In the genomic region with DNA sequence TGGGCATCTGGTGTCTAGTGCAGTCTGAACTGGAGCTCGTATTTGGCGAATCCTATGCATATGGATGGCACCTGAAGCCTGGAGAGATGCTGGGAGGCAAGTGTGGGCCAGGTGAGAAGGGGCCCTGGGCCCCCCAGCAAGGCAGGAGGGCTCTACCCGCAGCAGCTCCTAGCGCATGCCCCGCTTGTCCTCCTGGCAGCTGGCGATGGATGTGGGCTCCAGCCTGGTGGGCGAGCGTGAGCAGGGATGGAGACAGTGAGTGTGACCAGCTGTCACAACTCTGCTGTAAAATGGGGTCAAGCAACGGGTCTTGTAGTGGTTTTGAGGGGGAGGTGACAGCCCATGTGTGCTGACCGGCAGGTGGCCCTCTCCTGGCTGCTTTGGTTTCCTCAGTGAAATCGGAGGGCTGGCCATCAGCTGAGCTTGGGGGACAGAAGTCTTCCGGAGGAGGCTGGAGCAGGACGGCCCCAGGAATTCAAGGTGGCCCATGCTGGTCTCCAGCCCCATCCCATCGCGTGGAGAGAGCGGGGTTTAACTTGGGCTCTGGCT, we compare ENCODE assay signal across 21 cellular contexts. TPM values are rescaled to one million over a fixed set of nuclear protein-coding genes. Genes with fewer than 3 reads are reported as not detected.
DNase-seq lines count a peak whose midpoint lies in the region; ATAC-seq, FAIRE-seq and TF ChIP-seq lines count a peak whose summit lies in the region.
"Had no signal": no experiment of that assay in that cellular context is flagged by ENCODE, and none has a peak within 500 bp of the region (broad histone marks: within the 10 kb centered on the region; RNA-seq: fewer than 3 reads in every experiment).

No MANE protein-coding gene starts in this region.

- no peaks in the 10 kb centered on the region for H3K27me3 ChIP-seq in astrocyte (ENCODE audit: insufficient read depth, low read length)

- H3K4me2 ChIP-seq in astrocyte (ENCODE audit: low read length): no peak overlapping the region

- no peak for DNase-seq in activated naive CD4-positive, alpha-beta T cell treated with anti-CD3 and anti-CD28 coated beads, Interleukin-2, amount 10 ng/mL, durations not matched to agents 7 days and 5 days
- DNase-seq in activated naive CD4-positive, alpha-beta T cell treated with anti-CD3 and anti-CD28 coated beads, Interleukin-2, amount 50 U/mL, for 72 hours (ENCODE audit: low spot score in 2 of 2): no peak
- no peak for DNase-seq in astrocyte (ENCODE audit: low read depth)
- peak; percentile 91 for DNase-seq in left kidney (ENCODE audit: low read depth, low spot score)
- no peak for DNase-seq in stimulated activated naive B cell treated with anti-CD40 and anti-IgM and Interleukin-4, amounts not matched to agents 10 μg/mL and 1 μg/mL and 100 μg/mL, for 72 hours
- no peak for DNase-seq in SW480 (ENCODE audit: low spot score)
- no peak for DNase-seq in DMS 273 (lab: John Stamatoyannopoulos, UW; ENCODE audit: unreplicated experiment)
- no peak for DNase-seq in activated T-cell treated with anti-CD3 and anti-CD28 coated beads, Interleukin-2, amount 50 U/mL, for 1 hour
- DNase-seq: 8988T, DMS 273 treated with DMSO at 0.1 percent for 48 hours, DND-41, NCI-H1105 treated with DMSO at 0.1 percent for 48 hours, NCI-H1694, NCI-H2227 treated with DMSO at 0.1 percent for 48 hours, NCI-H510A treated with DMSO at 0.1 percent for 48 hours, PC-3, RPMI8226, SIG-M5 had no signal

- no peak for ATAC-seq in activated naive CD4-positive, alpha-beta T cell treated with anti-CD3 and anti-CD28 coated beads, Interleukin-2, amount 50 U/mL, for 72 hours
- no peak for ATAC-seq in stimulated activated naive B cell treated with anti-CD40 and anti-IgM and Interleukin-4, amounts not matched to agents 10 μg/mL and 1 μg/mL and 100 μg/mL, for 72 hours (replicated peaks)
- ATAC-seq: PC-3 had no signal

- peak overlapping the region; percentile 45 for H3K27ac Mint-ChIP-seq in activated naive CD4-positive, alpha-beta T cell treated with anti-CD3 and anti-CD28 coated beads, Interleukin-2, amount 10 ng/mL, durations not matched to agents 7 days and 5 days
- peak overlapping the region in 1 of 2 donors; percentile 88 for H3K27ac Mint-ChIP-seq in activated naive CD4-positive, alpha-beta T cell treated with anti-CD3 and anti-CD28 coated beads, Interleukin-2, amount 50 U/mL, for 72 hours
- peak overlapping the region; percentile 34 for H3K27ac Mint-ChIP-seq in astrocyte (ENCODE audit: unreplicated experiment)
- peak overlapping the region; percentile 73 for H3K27ac Mint-ChIP-seq in stimulated activated naive B cell treated with anti-CD40 and anti-IgM and Interleukin-4, amounts not matched to agents 10 μg/mL and 1 μg/mL and 100 μg/mL, for 72 hours

- no peak for TF ChIP-seq CTCF in astrocyte (IDR thresholded peaks at IDR 0.05; ENCODE audit: insufficient read depth, low read depth, low read length)

- H3K4me1 Mint-ChIP-seq in activated naive CD4-positive, alpha-beta T cell treated with anti-CD3 and anti-CD28 coated beads, Interleukin-2, amount 10 ng/mL, durations not matched to agents 7 days and 5 days: peaks cover 3% of the 10 kb centered on the region
- H3K4me1 Mint-ChIP-seq in astrocyte (ENCODE audit: low read depth, unreplicated experiment): peaks cover 2% of the 10 kb centered on the region
- peaks cover 12 to 25% of the 10 kb centered on the region in 2 donors for H3K4me1 Mint-ChIP-seq in stimulated activated naive B cell treated with anti-CD40 and anti-IgM and Interleukin-4, amounts not matched to agents 10 μg/mL and 1 μg/mL and 100 μg/mL, for 72 hours

- H3K36me3 ChIP-seq in astrocyte (ENCODE audit: insufficient read depth, low read length): peaks cover 13% of the 10 kb centered on the region

- H3K36me3 Mint-ChIP-seq in activated naive CD4-positive, alpha-beta T cell treated with anti-CD3 and anti-CD28 coated beads, Interleukin-2, amount 10 ng/mL, durations not matched to agents 7 days and 5 days: peaks cover 28% of the 10 kb centered on the region
- H3K36me3 Mint-ChIP-seq in activated naive CD4-positive, alpha-beta T cell treated with anti-CD3 and anti-CD28 coated beads, Interleukin-2, amount 50 U/mL, for 72 hours: peaks cover 6 to 11% of the 10 kb centered on the region in 2 donors
- peaks cover 15% of the 10 kb centered on the region for H3K36me3 Mint-ChIP-seq in astrocyte (ENCODE audit: low read depth, unreplicated experiment)
- peaks cover 45 to 55% of the 10 kb centered on the region in 2 donors for H3K36me3 Mint-ChIP-seq in stimulated activated naive B cell treated with anti-CD40 and anti-IgM and Interleukin-4, amounts not matched to agents 10 μg/mL and 1 μg/mL and 100 μg/mL, for 72 hours

- FAIRE-seq in astrocyte (lab: Jason Lieb, UNC): no peak
- FAIRE-seq: G401.6, H54 had no signal

- H3K4me3 Mint-ChIP-seq in activated naive CD4-positive, alpha-beta T cell treated with anti-CD3 and anti-CD28 coated beads, Interleukin-2, amount 10 ng/mL, durations not matched to agents 7 days and 5 days: no peak overlapping the region
- peak overlapping the region; percentile 57 for H3K4me3 Mint-ChIP-seq in astrocyte (ENCODE audit: unreplicated experiment)
- H3K4me3 Mint-ChIP-seq in stimulated activated naive B cell treated with anti-CD40 and anti-IgM and Interleukin-4, amounts not matched to agents 10 μg/mL and 1 μg/mL and 100 μg/mL, for 72 hours: no peak overlapping the region
- H3K4me3 Mint-ChIP-seq: CD14-positive monocyte had no signal

- no peak overlapping the region for H3K27ac ChIP-seq in astrocyte (ENCODE audit: low read depth, low read length)

- H4K20me1 ChIP-seq in astrocyte (ENCODE audit: insufficient read depth, low read length): peaks cover 36% of the 10 kb centered on the region

- CTCF ChIA-PET in activated naive CD4-positive, alpha-beta T cell treated with anti-CD3 and anti-CD28 coated beads, Interleukin-2, amount 10 ng/mL, durations not matched to agents 7 days and 5 days (lab: Charles Lee): interaction anchor here (0.8 kb wide), 1 partner anchor 10 kb away, joined by 3 read pairs; no protein-coding TSS in a partner anchor

- H2AFZ ChIP-seq in astrocyte (ENCODE audit: low read depth, low read length): no peak overlapping the region

- H3K9me3 Mint-ChIP-seq in activated naive CD4-positive, alpha-beta T cell treated with anti-CD3 and anti-CD28 coated beads, Interleukin-2, amount 10 ng/mL, durations not matched to agents 7 days and 5 days: no peaks in the 10 kb centered on the region
- H3K9me3 Mint-ChIP-seq in activated naive CD4-positive, alpha-beta T cell treated with anti-CD3 and anti-CD28 coated beads, Interleukin-2, amount 50 U/mL, for 72 hours: no peaks in the 10 kb centered on the region
- H3K9me3 Mint-ChIP-seq in astrocyte (ENCODE audit: unreplicated experiment): no peaks in the 10 kb centered on the region
- no peaks in the 10 kb centered on the region for H3K9me3 Mint-ChIP-seq in stimulated activated naive B cell treated with anti-CD40 and anti-IgM and Interleukin-4, amounts not matched to agents 10 μg/mL and 1 μg/mL and 100 μg/mL, for 72 hours

- no peaks in the 10 kb centered on the region for H3K9me3 ChIP-seq in astrocyte (ENCODE audit: insufficient read depth, low read depth, low read length)

- H3K9ac ChIP-seq in astrocyte (ENCODE audit: low read length): no peak overlapping the region

- H3K4me3 ChIP-seq in astrocyte (ENCODE audit: insufficient read depth, low read depth, low read length): no peak overlapping the region

- H3K4me1 ChIP-seq in astrocyte (ENCODE audit: insufficient read depth, low read length): no peaks in the 10 kb centered on the region

- H3K79me2 ChIP-seq in astrocyte (ENCODE audit: insufficient read depth, low read length): peaks cover 20% of the 10 kb centered on the region

- no peaks in the 10 kb centered on the region for H3K27me3 Mint-ChIP-seq in activated naive CD4-positive, alpha-beta T cell treated with anti-CD3 and anti-CD28 coated beads, Interleukin-2, amount 10 ng/mL, durations not matched to agents 7 days and 5 days
- H3K27me3 Mint-ChIP-seq in astrocyte (ENCODE audit: low read depth, unreplicated experiment): no peaks in the 10 kb centered on the region
- no peaks in the 10 kb centered on the region for H3K27me3 Mint-ChIP-seq in stimulated activated naive B cell treated with anti-CD40 and anti-IgM and Interleukin-4, amounts not matched to agents 10 μg/mL and 1 μg/mL and 100 μg/mL, for 72 hours

RNA-seq across cellular contexts. Expression of a gene that starts 12.0 kb away (rescaled TPM):
- 10 to 100 TPM; 39.7 to 53.4 TPM for total RNA-seq in activated naive CD4-positive, alpha-beta T cell treated with anti-CD3 and anti-CD28 coated beads, Interleukin-2, amount 50 U/mL, for 72 hours
- total RNA-seq in astrocyte: 61.2 and 76.3 TPM in 2 replicates

RNA-seq across cellular contexts. Expression of a gene that starts 16.0 kb away (rescaled TPM):
- total RNA-seq in activated naive CD4-positive, alpha-beta T cell treated with anti-CD3 and anti-CD28 coated beads, Interleukin-2, amount 50 U/mL, for 72 hours: 10 to 100 TPM in 1 of 2 donors, 1 to 10 TPM in 1; 9.7 to 18.5 TPM
- 1.9 and 2.6 TPM in 2 replicates for total RNA-seq in astrocyte

RNA-seq across cellular contexts. Expression of a gene that starts 24.2 kb away (rescaled TPM):
- 1,000 to 10,000 TPM in 1 of 2 donors, 100 to 1,000 TPM in 1; 836 to 2,329 TPM for total RNA-seq in activated naive CD4-positive, alpha-beta T cell treated with anti-CD3 and anti-CD28 coated beads, Interleukin-2, amount 50 U/mL, for 72 hours
- total RNA-seq in astrocyte: 202 and 317 TPM in 2 replicates

RNA-seq across cellular contexts. Expression of a gene that starts 43.9 kb away (rescaled TPM):
- total RNA-seq in activated naive CD4-positive, alpha-beta T cell treated with anti-CD3 and anti-CD28 coated beads, Interleukin-2, amount 50 U/mL, for 72 hours: 1 to 10 TPM in 1 of 2 donors, under 1 TPM in 1; 0.76 to 4.0 TPM
- total RNA-seq in astrocyte: 0.20 and 0.29 TPM in 2 replicates
